Comparison of ENCODE assay signal across 1 cellular context in genomic region chr18:68714707-68715496, GRCh38.
TF ChIP-seq lines count a peak whose summit lies in the region.

A gene with protein sequence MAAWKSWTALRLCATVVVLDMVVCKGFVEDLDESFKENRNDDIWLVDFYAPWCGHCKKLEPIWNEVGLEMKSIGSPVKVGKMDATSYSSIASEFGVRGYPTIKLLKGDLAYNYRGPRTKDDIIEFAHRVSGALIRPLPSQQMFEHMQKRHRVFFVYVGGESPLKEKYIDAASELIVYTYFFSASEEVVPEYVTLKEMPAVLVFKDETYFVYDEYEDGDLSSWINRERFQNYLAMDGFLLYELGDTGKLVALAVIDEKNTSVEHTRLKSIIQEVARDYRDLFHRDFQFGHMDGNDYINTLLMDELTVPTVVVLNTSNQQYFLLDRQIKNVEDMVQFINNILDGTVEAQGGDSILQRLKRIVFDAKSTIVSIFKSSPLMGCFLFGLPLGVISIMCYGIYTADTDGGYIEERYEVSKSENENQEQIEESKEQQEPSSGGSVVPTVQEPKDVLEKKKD (minus strand): TSS chr18:68715108. CDS start chr18:68714981, 127 bp downstream.

TF ChIP-seq in HepG2, 621 proteins besides CTCF, POLR2A, EP300 and RAD21 (continued from another document and continues in another):
- TF ChIP-seq GPN1 (CRISPR knock-in tag; IDR thresholded peaks at IDR 0.05; ENCODE audit: borderline replicate concordance) (0 out of 2 replicates have a peak, but pooled peaks have one; percentile 25), CHD4 (IDR thresholded peaks at IDR 0.05; ENCODE audit: borderline replicate concordance, low read length) (no peak), CBX2 (IDR thresholded peaks at IDR 0.05; ENCODE audit: low read depth, low read length) (no peak), CBX2 (CRISPR knock-in tag; IDR thresholded peaks at IDR 0.05; ENCODE audit: low read depth) (no peak), KLF13 (CRISPR knock-in tag; IDR thresholded peaks at IDR 0.05) (no peak), ZNF850 (CRISPR knock-in tag; conservative IDR thresholded peaks at IDR 0.05) (no peak), NFKBIZ (CRISPR knock-in tag; IDR thresholded peaks at IDR 0.05) (peak; percentile 47; the same call in 1 of the 2 replicates), MTERF4 (CRISPR knock-in tag; IDR thresholded peaks at IDR 0.05) (peak; percentile 89), ZNF672 (CRISPR knock-in tag; IDR thresholded peaks at IDR 0.05) (0 out of 2 replicates have a peak, but pooled peaks have one; percentile 59), ZNF496 (CRISPR knock-in tag; IDR thresholded peaks at IDR 0.05; ENCODE audit: insufficient replicate concordance) (no peak), MLXIP (CRISPR knock-in tag; IDR thresholded peaks at IDR 0.05; ENCODE audit: borderline replicate concordance) (0 out of 2 replicates have a peak, but pooled peaks have one; percentile 66), CCAR2 (optimal IDR thresholded peaks at IDR 0.05; ENCODE audit: low read depth, low read length) (no peak), ZNF552 (CRISPR knock-in tag; IDR thresholded peaks at IDR 0.05; ENCODE audit: borderline replicate concordance) (peak; percentile 84), HOXA9 (CRISPR knock-in tag; IDR thresholded peaks at IDR 0.05; ENCODE audit: borderline replicate concordance) (peak; percentile 92), BRD4 (CRISPR knock-in tag; IDR thresholded peaks at IDR 0.05) (no peak; the same call in 1 of the 2 replicates), ZNF556 (CRISPR knock-in tag; IDR thresholded peaks at IDR 0.05; ENCODE audit: borderline replicate concordance) (no peak; the same call in 1 of the 2 replicates), NAIF1 (CRISPR knock-in tag; IDR thresholded peaks at IDR 0.05; ENCODE audit: borderline replicate concordance) (peak; percentile 90; the same call in 1 of the 2 replicates), ZBTB8A (CRISPR knock-in tag; IDR thresholded peaks at IDR 0.05; ENCODE audit: borderline replicate concordance, low read depth) (no peak), DNMT3B (CRISPR knock-in tag; conservative IDR thresholded peaks at IDR 0.05) (no peak), HDAC2 (CRISPR knock-in tag; IDR thresholded peaks at IDR 0.05) (peak; percentile 76), NR3C1 (CRISPR knock-in tag; IDR thresholded peaks at IDR 0.05) (no peak), MATR3 (CRISPR knock-in tag; IDR thresholded peaks at IDR 0.05) (no peak), ZNF263 (CRISPR knock-in tag; IDR thresholded peaks at IDR 0.05) (peak; percentile 72), RAD51 (IDR thresholded peaks at IDR 0.05; ENCODE audit: borderline replicate concordance) (no peak), ZNF207 (IDR thresholded peaks at IDR 0.05; ENCODE audit: borderline replicate concordance) (no peak), GLI4 (CRISPR knock-in tag; IDR thresholded peaks at IDR 0.05; ENCODE audit: borderline replicate concordance) (peak; percentile 46; the same call in 1 of the 2 replicates), ZNF547 (CRISPR knock-in tag; IDR thresholded peaks at IDR 0.05) (peak; percentile 96), ZBTB21 (CRISPR knock-in tag; IDR thresholded peaks at IDR 0.05) (0 out of 2 replicates have a peak, but pooled peaks have one; percentile 50), CEBPB (IDR thresholded peaks at IDR 0.05; ENCODE audit: borderline replicate concordance, low read depth, low read length) (no peak), U2AF2 (IDR thresholded peaks at IDR 0.05; ENCODE audit: low read depth, low read length) (no peak), ZXDC (CRISPR knock-in tag; IDR thresholded peaks at IDR 0.05) (peak; percentile 85), ZNF562 (CRISPR knock-in tag; IDR thresholded peaks at IDR 0.05; ENCODE audit: borderline replicate concordance) (no peak; the same call in 1 of the 2 replicates), MAFK (conservative IDR thresholded peaks at IDR 0.05 in 1 of 2, IDR thresholded peaks at IDR 0.05 in 1 of 2; ENCODE audit: low read length in 2 of 2) (peak; percentile 66 to 87), EZH2 (conservative IDR thresholded peaks at IDR 0.05; ENCODE audit: low read depth, low read length) (no peak), AKAP8 (CRISPR knock-in tag; IDR thresholded peaks at IDR 0.05) (no peak), GATAD1 (CRISPR knock-in tag; IDR thresholded peaks at IDR 0.05) (peak; percentile 91), CSRNP1 (CRISPR knock-in tag; IDR thresholded peaks at IDR 0.05) (peak; percentile 95), TMF1 (CRISPR knock-in tag; IDR thresholded peaks at IDR 0.05; ENCODE audit: low read depth) (peak; percentile 88), ZBTB26 (CRISPR knock-in tag; IDR thresholded peaks at IDR 0.05; ENCODE audit: borderline replicate concordance) (no peak; the same call in 1 of the 2 replicates), CENPBD1 (CRISPR knock-in tag; IDR thresholded peaks at IDR 0.05; ENCODE audit: borderline replicate concordance, low read depth) (peak; percentile 81), SMAD3 (CRISPR knock-in tag; IDR thresholded peaks at IDR 0.05) (peak; percentile 83), ATM (IDR thresholded peaks at IDR 0.05; ENCODE audit: borderline replicate concordance) (no peak), DPF2 (CRISPR knock-in tag; IDR thresholded peaks at IDR 0.05; ENCODE audit: borderline replicate concordance, low read depth) (no peak), TBX2 (CRISPR knock-in tag; IDR thresholded peaks at IDR 0.05; ENCODE audit: borderline replicate concordance) (peak; percentile 95), SRSF1 (optimal IDR thresholded peaks at IDR 0.05; ENCODE audit: low read depth, low read length) (peak; percentile 57), ZNF256 (CRISPR knock-in tag; conservative IDR thresholded peaks at IDR 0.05) (peak; percentile 93)
- TF ChIP-seq, protein P1, sequence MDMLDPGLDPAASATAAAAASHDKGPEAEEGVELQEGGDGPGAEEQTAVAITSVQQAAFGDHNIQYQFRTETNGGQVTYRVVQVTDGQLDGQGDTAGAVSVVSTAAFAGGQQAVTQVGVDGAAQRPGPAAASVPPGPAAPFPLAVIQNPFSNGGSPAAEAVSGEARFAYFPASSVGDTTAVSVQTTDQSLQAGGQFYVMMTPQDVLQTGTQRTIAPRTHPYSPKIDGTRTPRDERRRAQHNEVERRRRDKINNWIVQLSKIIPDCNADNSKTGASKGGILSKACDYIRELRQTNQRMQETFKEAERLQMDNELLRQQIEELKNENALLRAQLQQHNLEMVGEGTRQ (IDR thresholded peaks at IDR 0.05; ENCODE audit: low read depth, low read length) = no peak
- TF ChIP-seq, protein P1 (CRISPR knock-in tag; IDR thresholded peaks at IDR 0.05; ENCODE audit: borderline replicate concordance) = no peak; the same call in 1 of the 2 replicates
- TF ChIP-seq, protein P2, sequence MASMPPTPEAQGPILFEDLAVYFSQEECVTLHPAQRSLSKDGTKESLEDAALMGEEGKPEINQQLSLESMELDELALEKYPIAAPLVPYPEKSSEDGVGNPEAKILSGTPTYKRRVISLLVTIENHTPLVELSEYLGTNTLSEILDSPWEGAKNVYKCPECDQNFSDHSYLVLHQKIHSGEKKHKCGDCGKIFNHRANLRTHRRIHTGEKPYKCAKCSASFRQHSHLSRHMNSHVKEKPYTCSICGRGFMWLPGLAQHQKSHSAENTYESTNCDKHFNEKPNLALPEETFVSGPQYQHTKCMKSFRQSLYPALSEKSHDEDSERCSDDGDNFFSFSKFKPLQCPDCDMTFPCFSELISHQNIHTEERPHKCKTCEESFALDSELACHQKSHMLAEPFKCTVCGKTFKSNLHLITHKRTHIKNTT (CRISPR knock-in tag; IDR thresholded peaks at IDR 0.05) = no peak
- TF ChIP-seq, protein P3, sequence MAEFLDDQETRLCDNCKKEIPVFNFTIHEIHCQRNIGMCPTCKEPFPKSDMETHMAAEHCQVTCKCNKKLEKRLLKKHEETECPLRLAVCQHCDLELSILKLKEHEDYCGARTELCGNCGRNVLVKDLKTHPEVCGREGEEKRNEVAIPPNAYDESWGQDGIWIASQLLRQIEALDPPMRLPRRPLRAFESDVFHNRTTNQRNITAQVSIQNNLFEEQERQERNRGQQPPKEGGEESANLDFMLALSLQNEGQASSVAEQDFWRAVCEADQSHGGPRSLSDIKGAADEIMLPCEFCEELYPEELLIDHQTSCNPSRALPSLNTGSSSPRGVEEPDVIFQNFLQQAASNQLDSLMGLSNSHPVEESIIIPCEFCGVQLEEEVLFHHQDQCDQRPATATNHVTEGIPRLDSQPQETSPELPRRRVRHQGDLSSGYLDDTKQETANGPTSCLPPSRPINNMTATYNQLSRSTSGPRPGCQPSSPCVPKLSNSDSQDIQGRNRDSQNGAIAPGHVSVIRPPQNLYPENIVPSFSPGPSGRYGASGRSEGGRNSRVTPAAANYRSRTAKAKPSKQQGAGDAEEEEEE (CRISPR knock-in tag; IDR thresholded peaks at IDR 0.05; ENCODE audit: borderline replicate concordance) = no peak
- TF ChIP-seq, protein P4, sequence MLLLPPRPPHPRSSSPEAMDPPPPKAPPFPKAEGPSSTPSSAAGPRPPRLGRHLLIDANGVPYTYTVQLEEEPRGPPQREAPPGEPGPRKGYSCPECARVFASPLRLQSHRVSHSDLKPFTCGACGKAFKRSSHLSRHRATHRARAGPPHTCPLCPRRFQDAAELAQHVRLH (CRISPR knock-in tag; IDR thresholded peaks at IDR 0.05; ENCODE audit: borderline replicate concordance, low read depth) = peak; percentile 90; the same call in 1 of the 2 replicates
